1 cellular context compared by ENCODE assay signal in the genomic region with DNA sequence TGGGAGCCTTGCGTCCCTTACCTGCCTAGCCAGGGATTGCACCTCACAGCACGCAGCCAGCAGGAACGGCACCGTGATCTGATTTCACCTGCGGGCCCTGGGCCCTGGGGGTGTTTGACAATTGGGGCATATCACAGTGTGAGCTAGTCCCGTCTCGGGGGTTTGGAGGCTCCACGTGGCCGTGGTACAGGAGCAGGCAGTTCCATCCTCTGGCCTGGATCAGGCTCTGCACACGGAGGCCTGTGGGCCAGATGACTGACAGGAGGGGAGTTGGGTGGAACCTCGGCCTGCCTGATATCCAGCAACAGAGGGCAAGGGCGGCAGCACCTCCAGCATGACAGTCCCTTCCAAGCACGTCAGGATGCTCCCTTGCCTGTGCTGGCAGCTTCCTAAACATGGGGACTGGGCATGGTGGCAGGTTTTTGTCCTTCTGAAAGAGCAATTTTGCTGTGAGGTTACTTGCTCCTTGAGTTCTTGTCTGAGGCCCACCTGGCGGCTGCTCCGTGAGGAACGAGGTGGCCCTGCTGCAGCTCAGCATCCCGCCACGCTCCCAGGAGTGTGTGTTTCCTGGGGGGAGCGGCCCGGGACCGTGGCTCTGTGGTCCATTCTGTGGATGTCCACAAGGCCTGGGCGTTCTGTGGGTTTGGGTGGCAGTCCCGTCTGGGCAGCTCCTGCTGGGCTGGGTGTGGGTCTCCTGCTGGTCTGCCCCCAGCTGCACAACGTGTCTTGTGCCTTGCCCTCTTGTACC.
TF ChIP-seq lines count a peak whose summit lies in the region.

No MANE protein-coding gene starts in this region.

TF ChIP-seq in GM12878, 131 proteins besides CTCF, POLR2A, EP300 and RAD21:
- no peak for TF ChIP-seq TARDBP (IDR thresholded peaks at IDR 0.05; ENCODE audit: borderline replicate concordance)
- no peak for TF ChIP-seq CREM (IDR thresholded peaks at IDR 0.05; ENCODE audit: low read depth)
- TF ChIP-seq, protein P1, sequence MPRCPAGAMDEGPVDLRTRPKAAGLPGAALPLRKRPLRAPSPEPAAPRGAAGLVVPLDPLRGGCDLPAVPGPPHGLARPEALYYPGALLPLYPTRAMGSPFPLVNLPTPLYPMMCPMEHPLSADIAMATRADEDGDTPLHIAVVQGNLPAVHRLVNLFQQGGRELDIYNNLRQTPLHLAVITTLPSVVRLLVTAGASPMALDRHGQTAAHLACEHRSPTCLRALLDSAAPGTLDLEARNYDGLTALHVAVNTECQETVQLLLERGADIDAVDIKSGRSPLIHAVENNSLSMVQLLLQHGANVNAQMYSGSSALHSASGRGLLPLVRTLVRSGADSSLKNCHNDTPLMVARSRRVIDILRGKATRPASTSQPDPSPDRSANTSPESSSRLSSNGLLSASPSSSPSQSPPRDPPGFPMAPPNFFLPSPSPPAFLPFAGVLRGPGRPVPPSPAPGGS (IDR thresholded peaks at IDR 0.05; ENCODE audit: borderline replicate concordance, insufficient read depth, low read depth, low read length, poor library complexity, severe bottlenecking) = no peak
- no peak for TF ChIP-seq ZNF622 (IDR thresholded peaks at IDR 0.05)
- TF ChIP-seq ZNF217 (IDR thresholded peaks at IDR 0.05) = no peak
- TF ChIP-seq, protein P2, sequence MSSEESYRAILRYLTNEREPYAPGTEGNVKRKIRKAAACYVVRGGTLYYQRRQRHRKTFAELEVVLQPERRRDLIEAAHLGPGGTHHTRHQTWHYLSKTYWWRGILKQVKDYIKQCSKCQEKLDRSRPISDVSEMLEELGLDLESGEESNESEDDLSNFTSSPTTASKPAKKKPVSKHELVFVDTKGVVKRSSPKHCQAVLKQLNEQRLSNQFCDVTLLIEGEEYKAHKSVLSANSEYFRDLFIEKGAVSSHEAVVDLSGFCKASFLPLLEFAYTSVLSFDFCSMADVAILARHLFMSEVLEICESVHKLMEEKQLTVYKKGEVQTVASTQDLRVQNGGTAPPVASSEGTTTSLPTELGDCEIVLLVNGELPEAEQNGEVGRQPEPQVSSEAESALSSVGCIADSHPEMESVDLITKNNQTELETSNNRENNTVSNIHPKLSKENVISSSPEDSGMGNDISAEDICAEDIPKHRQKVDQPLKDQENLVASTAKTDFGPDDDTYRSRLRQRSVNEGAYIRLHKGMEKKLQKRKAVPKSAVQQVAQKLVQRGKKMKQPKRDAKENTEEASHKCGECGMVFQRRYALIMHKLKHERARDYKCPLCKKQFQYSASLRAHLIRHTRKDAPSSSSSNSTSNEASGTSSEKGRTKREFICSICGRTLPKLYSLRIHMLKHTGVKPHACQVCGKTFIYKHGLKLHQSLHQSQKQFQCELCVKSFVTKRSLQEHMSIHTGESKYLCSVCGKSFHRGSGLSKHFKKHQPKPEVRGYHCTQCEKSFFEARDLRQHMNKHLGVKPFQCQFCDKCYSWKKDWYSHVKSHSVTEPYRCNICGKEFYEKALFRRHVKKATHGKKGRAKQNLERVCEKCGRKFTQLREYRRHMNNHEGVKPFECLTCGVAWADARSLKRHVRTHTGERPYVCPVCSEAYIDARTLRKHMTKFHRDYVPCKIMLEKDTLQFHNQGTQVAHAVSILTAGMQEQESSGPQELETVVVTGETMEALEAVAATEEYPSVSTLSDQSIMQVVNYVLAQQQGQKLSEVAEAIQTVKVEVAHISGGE (CRISPR knock-in tag; IDR thresholded peaks at IDR 0.05) = no peak
- TF ChIP-seq IRF4 (IDR thresholded peaks at IDR 0.05; ENCODE audit: low read depth, low read length) = no peak
- TF ChIP-seq KLF5 (IDR thresholded peaks at IDR 0.05; ENCODE audit: partially characterized antibody) = no peak
- TF ChIP-seq, protein P3, sequence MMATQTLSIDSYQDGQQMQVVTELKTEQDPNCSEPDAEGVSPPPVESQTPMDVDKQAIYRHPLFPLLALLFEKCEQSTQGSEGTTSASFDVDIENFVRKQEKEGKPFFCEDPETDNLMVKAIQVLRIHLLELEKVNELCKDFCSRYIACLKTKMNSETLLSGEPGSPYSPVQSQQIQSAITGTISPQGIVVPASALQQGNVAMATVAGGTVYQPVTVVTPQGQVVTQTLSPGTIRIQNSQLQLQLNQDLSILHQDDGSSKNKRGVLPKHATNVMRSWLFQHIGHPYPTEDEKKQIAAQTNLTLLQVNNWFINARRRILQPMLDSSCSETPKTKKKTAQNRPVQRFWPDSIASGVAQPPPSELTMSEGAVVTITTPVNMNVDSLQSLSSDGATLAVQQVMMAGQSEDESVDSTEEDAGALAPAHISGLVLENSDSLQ (IDR thresholded peaks at IDR 0.05) = no peak
- TF ChIP-seq, protein P4, sequence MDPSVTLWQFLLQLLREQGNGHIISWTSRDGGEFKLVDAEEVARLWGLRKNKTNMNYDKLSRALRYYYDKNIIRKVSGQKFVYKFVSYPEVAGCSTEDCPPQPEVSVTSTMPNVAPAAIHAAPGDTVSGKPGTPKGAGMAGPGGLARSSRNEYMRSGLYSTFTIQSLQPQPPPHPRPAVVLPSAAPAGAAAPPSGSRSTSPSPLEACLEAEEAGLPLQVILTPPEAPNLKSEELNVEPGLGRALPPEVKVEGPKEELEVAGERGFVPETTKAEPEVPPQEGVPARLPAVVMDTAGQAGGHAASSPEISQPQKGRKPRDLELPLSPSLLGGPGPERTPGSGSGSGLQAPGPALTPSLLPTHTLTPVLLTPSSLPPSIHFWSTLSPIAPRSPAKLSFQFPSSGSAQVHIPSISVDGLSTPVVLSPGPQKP (IDR thresholded peaks at IDR 0.05; ENCODE audit: low read depth, low read length) = no peak
- no peak for TF ChIP-seq KDM1A (IDR thresholded peaks at IDR 0.05; ENCODE audit: borderline replicate concordance)
- no peak for TF ChIP-seq EGR1 (IDR thresholded peaks at IDR 0.05; ENCODE audit: borderline replicate concordance in 1 of 2, low read depth in 2 of 2, low read length in 2 of 2)
- no peak for TF ChIP-seq CEBPB (IDR thresholded peaks at IDR 0.05; ENCODE audit: borderline replicate concordance in 1 of 2, low read depth in 2 of 2, low read length in 2 of 2)
- TF ChIP-seq RFX5 (IDR thresholded peaks at IDR 0.05; ENCODE audit: low read depth, low read length) = no peak
- TF ChIP-seq MYB (IDR thresholded peaks at IDR 0.05; ENCODE audit: borderline replicate concordance, low read depth, low read length) = no peak
- TF ChIP-seq POLR2AphosphoS2 (IDR thresholded peaks at IDR 0.05; ENCODE audit: low read depth, low read length) = no peak
TF ChIP-seq in GM12878: peak in this region for 0.
